1 cellular context compared by ENCODE assay signal in the genomic region with DNA sequence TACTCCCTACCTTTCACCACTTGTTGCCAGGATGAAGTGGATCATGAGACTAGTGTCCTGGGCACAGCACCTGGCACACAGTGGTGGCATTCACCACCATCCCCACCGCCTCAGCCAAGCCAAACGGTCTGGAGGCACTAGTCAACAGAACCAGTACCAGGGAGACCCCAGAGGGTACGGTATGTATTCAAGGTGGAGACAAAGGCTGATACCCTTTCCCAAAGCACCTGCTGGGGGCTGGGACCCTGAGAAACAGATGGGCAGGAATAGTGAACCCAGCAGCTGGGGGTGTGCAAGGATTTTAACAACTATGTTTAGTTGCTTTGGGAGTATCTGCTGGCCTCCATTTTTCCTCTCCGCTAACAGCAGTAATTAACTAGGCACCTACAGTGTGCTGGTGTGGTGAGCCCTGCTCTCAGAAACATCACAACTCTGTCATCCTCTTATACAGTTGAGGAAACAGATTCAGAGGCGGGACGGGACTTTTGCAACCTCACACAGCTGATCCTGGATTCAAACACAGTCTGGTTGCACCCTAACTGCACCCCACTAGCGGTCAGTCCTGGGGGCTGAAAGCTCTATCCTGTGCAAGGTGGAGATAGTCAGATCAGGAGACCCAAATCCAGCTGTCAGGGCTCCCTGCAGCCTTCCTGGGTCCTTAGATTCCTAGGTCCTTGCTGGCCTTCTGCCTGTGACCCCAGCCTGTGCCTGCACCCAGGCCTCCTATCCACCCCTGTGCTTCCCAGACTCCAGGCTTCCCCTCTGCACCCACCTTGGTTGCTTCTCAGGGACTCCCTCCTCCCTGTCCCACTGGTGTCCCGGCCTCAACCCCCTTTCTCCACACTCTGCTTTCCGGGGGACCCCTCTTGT.
TF ChIP-seq lines count a peak whose summit lies in the region.

No MANE protein-coding gene starts in this region.

TF ChIP-seq in endothelial cell of umbilical vein, 7 proteins besides CTCF, POLR2A, EP300 and RAD21 (continued from another document):
- TF ChIP-seq GATA2 (IDR thresholded peaks at IDR 0.05; ENCODE audit: insufficient read depth, insufficient read length, low read depth, low read length) (no peak), JUN (IDR thresholded peaks at IDR 0.05; ENCODE audit: borderline replicate concordance, insufficient read depth, insufficient read length, low read depth) (no peak), EZH2 (IDR thresholded peaks at IDR 0.05; ENCODE audit: borderline replicate concordance, low read depth, low read length, severe bottlenecking) (no peak), FOS (IDR thresholded peaks at IDR 0.05; ENCODE audit: borderline replicate concordance, insufficient read depth, low read length) (no peak), MYC (IDR thresholded peaks at IDR 0.05; ENCODE audit: low read depth, low read length) (no peak), MAX (IDR thresholded peaks at IDR 0.05; ENCODE audit: insufficient read depth, insufficient read length) (no peak)
